ENCODE assay signal across 1 cellular context in the genomic region with DNA sequence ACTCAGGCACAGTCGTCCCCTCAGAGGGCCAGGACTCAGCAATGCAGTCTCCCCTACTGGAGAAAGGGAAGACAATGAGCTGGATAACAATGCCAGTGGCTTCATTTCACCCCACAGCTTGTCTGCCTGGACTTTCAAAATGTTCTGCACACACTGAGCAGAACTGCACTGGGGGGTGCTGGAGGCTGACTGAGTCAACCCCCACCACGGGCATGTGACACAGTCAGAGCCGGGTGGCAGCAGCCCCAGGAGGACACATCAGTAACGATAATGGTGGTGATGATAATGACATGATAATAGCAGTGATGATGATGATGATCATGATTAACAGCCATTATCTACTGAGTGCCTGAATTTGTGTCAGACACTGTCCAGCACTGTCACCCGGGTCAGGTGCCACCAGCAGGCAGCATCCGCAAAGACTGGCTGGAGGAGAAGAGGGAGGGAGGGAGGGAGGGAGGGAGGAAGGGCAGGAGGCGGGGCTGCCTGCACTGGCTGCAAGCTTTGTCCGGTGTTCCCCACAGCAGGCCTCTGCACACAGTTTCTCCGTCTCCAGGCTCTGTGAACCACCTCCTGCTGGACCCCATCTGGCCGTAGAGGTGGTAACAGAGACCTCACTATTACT.
TF ChIP-seq lines count a peak whose summit lies in the region.

No MANE protein-coding gene starts in this region.

TF ChIP-seq in K562, 482 proteins besides CTCF, POLR2A, EP300 and RAD21:
- peak; percentile 22; the same call in 1 of the 2 replicates for TF ChIP-seq VEZF1 (CRISPR knock-in tag; IDR thresholded peaks at IDR 0.05)
- TF ChIP-seq ZNF785 (CRISPR knock-in tag; IDR thresholded peaks at IDR 0.05) = no peak
